Comparison of ENCODE assay signal across 15 cellular contexts in the genomic region with DNA sequence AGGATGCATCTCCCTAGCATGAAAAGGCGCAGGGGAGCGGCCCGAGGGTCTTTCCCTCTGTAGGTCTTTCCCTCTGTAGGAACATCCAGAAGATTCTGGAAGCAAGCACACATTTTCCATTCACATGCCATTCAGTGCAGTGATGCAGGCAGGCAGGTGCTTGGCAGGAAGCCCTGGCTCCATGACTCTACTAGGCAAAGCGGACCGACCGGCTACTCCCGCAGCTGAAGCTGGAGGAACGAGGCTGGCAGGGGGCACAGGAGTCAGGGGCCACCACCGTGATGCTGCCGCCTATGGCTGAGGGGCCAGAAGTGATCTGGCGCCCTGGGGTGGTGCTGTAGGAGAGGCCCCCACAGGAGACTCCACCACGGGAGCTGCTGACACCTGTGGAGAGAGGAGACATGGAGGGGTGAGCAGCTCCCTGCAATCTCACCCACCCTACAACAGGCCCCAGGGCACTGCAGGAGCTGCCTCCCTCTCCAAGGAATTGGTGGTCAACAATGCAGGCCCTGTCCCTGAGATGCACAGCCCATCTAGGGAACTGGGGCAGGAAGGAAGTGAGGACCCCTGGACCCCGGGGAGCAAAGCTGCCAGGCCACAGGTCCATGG. TPM values are rescaled to one million over a fixed set of nuclear protein-coding genes. Genes with fewer than 3 reads are reported as not detected.
"Had no signal": no experiment of that assay in that cellular context is flagged by ENCODE, and none has a peak within 500 bp of the region (broad histone marks: within the 10 kb centered on the region; RNA-seq: fewer than 3 reads in every experiment).

No MANE protein-coding gene starts in this region.

- H3K27me3 ChIP-seq: ascending aorta, neural progenitor cell had no signal

- H3K4me3 ChIP-seq: ascending aorta, cardiac muscle cell, gastrocnemius medialis, heart right ventricle, left lung, neural progenitor cell, smooth muscle cell had no signal

- H3K36me3 ChIP-seq: ascending aorta, cardiac muscle cell, gastrocnemius medialis, heart right ventricle, left lung, neural progenitor cell had no signal

- H3K4me1 ChIP-seq: ascending aorta, gastrocnemius medialis, heart right ventricle, left lung, neural progenitor cell had no signal

- H3K9ac ChIP-seq: neural progenitor cell had no signal

- H2AFZ ChIP-seq: neural progenitor cell had no signal

- H3K9me3 ChIP-seq: ascending aorta, gastrocnemius medialis, heart right ventricle, left lung had no signal

- H3K4me2 ChIP-seq: neural progenitor cell, smooth muscle cell had no signal

- H3K27ac Mint-ChIP-seq: activated CD4-positive, alpha-beta T cell treated with anti-CD3 and anti-CD28 coated beads, Interleukin-2, amount 10 ng/mL, durations not matched to agents 7 days and 5 days; stimulated activated effector memory CD8-positive, alpha-beta T cell treated with anti-CD3 and anti-CD28 coated beads, Interleukin-12 subunit alpha, Interleukin-12 subunit beta, amount 100 ng/mL, for 72 hours; T-helper 1 cell treated with Interleukin-12 subunit alpha and Interleukin-12 subunit beta and Interleukin-4 antibody, amounts not matched to agents 30 μg/mL and 1 μg/mL, for 36 hours; type B pancreatic cell had no signal

- ATAC-seq: gastrocnemius medialis, heart right ventricle, left lung had no signal

- H3K27ac ChIP-seq: ascending aorta, cardiac muscle cell, gastrocnemius medialis, heart right ventricle, left lung, neural progenitor cell had no signal

- DNase-seq: activated CD4-positive, alpha-beta T cell treated with anti-CD3 and anti-CD28 coated beads, Interleukin-2, amount 10 ng/mL, durations not matched to agents 7 days and 5 days; activated CD4-positive, CD25-positive, alpha-beta regulatory T cell; gastrocnemius medialis; heart right ventricle; islet precursor cell; mesenchymal stem cell had no signal

- H3K9me3 Mint-ChIP-seq: activated CD4-positive, alpha-beta T cell treated with anti-CD3 and anti-CD28 coated beads, Interleukin-2, amount 10 ng/mL, durations not matched to agents 7 days and 5 days; neural progenitor cell; stimulated activated effector memory CD8-positive, alpha-beta T cell treated with anti-CD3 and anti-CD28 coated beads, Interleukin-12 subunit alpha, Interleukin-12 subunit beta, amount 100 ng/mL, for 72 hours; T-helper 1 cell treated with Interleukin-12 subunit alpha and Interleukin-12 subunit beta and Interleukin-4 antibody, amounts not matched to agents 30 μg/mL and 1 μg/mL, for 36 hours; type B pancreatic cell had no signal

- H3K36me3 Mint-ChIP-seq: neural progenitor cell; stimulated activated effector memory CD8-positive, alpha-beta T cell treated with anti-CD3 and anti-CD28 coated beads, Interleukin-12 subunit alpha, Interleukin-12 subunit beta, amount 100 ng/mL, for 72 hours; type B pancreatic cell had no signal

- H3K4me3 Mint-ChIP-seq: activated CD4-positive, alpha-beta T cell treated with anti-CD3 and anti-CD28 coated beads, Interleukin-2, amount 10 ng/mL, durations not matched to agents 7 days and 5 days; neural progenitor cell; stimulated activated effector memory CD8-positive, alpha-beta T cell treated with anti-CD3 and anti-CD28 coated beads, Interleukin-12 subunit alpha, Interleukin-12 subunit beta, amount 100 ng/mL, for 72 hours; T-helper 1 cell treated with Interleukin-12 subunit alpha and Interleukin-12 subunit beta and Interleukin-4 antibody, amounts not matched to agents 30 μg/mL and 1 μg/mL, for 36 hours; type B pancreatic cell had no signal

RNA-seq across cellular contexts. Expression of gene KRT85, which starts 6.5 kb away (rescaled TPM):
- total RNA-seq: activated CD4-positive, alpha-beta T cell treated with anti-CD3 and anti-CD28 coated beads, Interleukin-2, amount 10 ng/mL, durations not matched to agents 7 days and 5 days; activated CD8-positive, alpha-beta memory T cell treated with anti-CD3 and anti-CD28 coated beads for 36 hours; ascending aorta; gastrocnemius medialis; heart right ventricle; left lung; smooth muscle cell had no signal
- polyA plus RNA-seq: cardiac muscle cell, heart right ventricle, smooth muscle cell had no signal

RNA-seq across cellular contexts. Expression of gene KRT84, which starts 24.7 kb away (rescaled TPM):
- total RNA-seq: activated CD4-positive, alpha-beta T cell treated with anti-CD3 and anti-CD28 coated beads, Interleukin-2, amount 10 ng/mL, durations not matched to agents 7 days and 5 days; activated CD8-positive, alpha-beta memory T cell treated with anti-CD3 and anti-CD28 coated beads for 36 hours; ascending aorta; cardiac muscle cell; gastrocnemius medialis; heart right ventricle; left lung had no signal
- polyA plus RNA-seq: cardiac muscle cell, heart right ventricle had no signal

RNA-seq across cellular contexts. Expression of gene KRT83, which starts 39.6 kb away (rescaled TPM):
- total RNA-seq: activated CD4-positive, alpha-beta T cell treated with anti-CD3 and anti-CD28 coated beads, Interleukin-2, amount 10 ng/mL, durations not matched to agents 7 days and 5 days; activated CD8-positive, alpha-beta memory T cell treated with anti-CD3 and anti-CD28 coated beads for 36 hours; ascending aorta; cardiac muscle cell; heart right ventricle; left lung; smooth muscle cell had no signal
- polyA plus RNA-seq: cardiac muscle cell, heart right ventricle, smooth muscle cell had no signal

RNA-seq across cellular contexts. Expression of gene KRT82, which starts 45.4 kb away (rescaled TPM):
- total RNA-seq: activated CD4-positive, alpha-beta T cell treated with anti-CD3 and anti-CD28 coated beads, Interleukin-2, amount 10 ng/mL, durations not matched to agents 7 days and 5 days; activated CD8-positive, alpha-beta memory T cell treated with anti-CD3 and anti-CD28 coated beads for 36 hours; ascending aorta; cardiac muscle cell; gastrocnemius medialis; heart right ventricle; left lung; smooth muscle cell had no signal
- polyA plus RNA-seq: cardiac muscle cell, heart right ventricle had no signal
